ENCODE assay signal across 1 cellular context in genomic region chr21:45227735-45228134, GRCh38.
TF ChIP-seq lines count a peak whose summit lies in the region.

No MANE protein-coding gene starts in this region.

TF ChIP-seq in SK-N-SH, 30 proteins besides CTCF, POLR2A, EP300 and RAD21:
- no peak for TF ChIP-seq CHD2 (IDR thresholded peaks at IDR 0.05; ENCODE audit: low read length, partially characterized antibody)
